Comparison of ENCODE assay signal across 19 cellular contexts in genomic region chr7:50421043-50421442, GRCh38.
"Had no signal": no experiment of that assay in that cellular context is flagged by ENCODE, and none has a peak within 500 bp of the region (broad histone marks: within the 10 kb centered on the region; RNA-seq: fewer than 3 reads in every experiment).

No MANE protein-coding gene starts in this region.

- H3K27ac Mint-ChIP-seq: mesothelial cell of epicardium; natural killer cell; nephron progenitor cell; progenitor cell of endocrine pancreas; stimulated activated naive B cell treated with anti-CD40 and anti-IgM and Interleukin-4, amounts not matched to agents 10 μg/mL and 1 μg/mL and 100 μg/mL, for 72 hours had no signal

- H3K27me3 Mint-ChIP-seq: naive B cell; stimulated activated naive B cell treated with anti-CD40 and anti-IgM and Interleukin-4, amounts not matched to agents 10 μg/mL and 1 μg/mL and 100 μg/mL, for 72 hours had no signal

- DNase-seq: hypothalamus; left ventricle myocardium inferior; mesendoderm; naive B cell; natural killer cell; nephron progenitor cell; ovary; right lobe of liver; stimulated activated CD4-positive, alpha-beta T cell treated with anti-CD3 and anti-CD28 coated beads, Interleukin-2, amount 100 ng/mL, for 24 hours; stimulated activated CD4-positive, alpha-beta T cell treated with anti-CD3 and anti-CD28 coated beads, Interleukin-4, amount 100 ng/mL, for 1 hour; stimulated activated naive B cell treated with anti-CD40 and anti-IgM and Interleukin-4, amounts not matched to agents 10 μg/mL and 1 μg/mL and 100 μg/mL, for 72 hours; stimulated activated naive CD8-positive, alpha-beta T cell treated with anti-CD3 and anti-CD28 coated beads, Interleukin-15, Interleukin-2, amounts not matched to agents 100 U/mL and 50 U/mL, for 24 hours; stomach; testis; thyroid gland; transverse colon; upper lobe of left lung had no signal

- H3K36me3 Mint-ChIP-seq: mesothelial cell of epicardium; naive B cell; natural killer cell; stimulated activated naive B cell treated with anti-CD40 and anti-IgM and Interleukin-4, amounts not matched to agents 10 μg/mL and 1 μg/mL and 100 μg/mL, for 72 hours had no signal

- H3K4me3 Mint-ChIP-seq: mesothelial cell of epicardium; naive B cell; natural killer cell; nephron progenitor cell; stimulated activated naive B cell treated with anti-CD40 and anti-IgM and Interleukin-4, amounts not matched to agents 10 μg/mL and 1 μg/mL and 100 μg/mL, for 72 hours had no signal

- ATAC-seq: natural killer cell; right lobe of liver; stimulated activated naive B cell treated with anti-CD40 and anti-IgM and Interleukin-4, amounts not matched to agents 10 μg/mL and 1 μg/mL and 100 μg/mL, for 72 hours; stimulated activated naive CD8-positive, alpha-beta T cell treated with anti-CD3 and anti-CD28 coated beads, Interleukin-15, Interleukin-2, amounts not matched to agents 100 U/mL and 50 U/mL, for 24 hours had no signal

- H3K9me3 Mint-ChIP-seq: mesothelial cell of epicardium; naive B cell; natural killer cell; nephron progenitor cell; stimulated activated naive B cell treated with anti-CD40 and anti-IgM and Interleukin-4, amounts not matched to agents 10 μg/mL and 1 μg/mL and 100 μg/mL, for 72 hours had no signal
